ENCODE assay signal across 13 cellular contexts in the genomic region with DNA sequence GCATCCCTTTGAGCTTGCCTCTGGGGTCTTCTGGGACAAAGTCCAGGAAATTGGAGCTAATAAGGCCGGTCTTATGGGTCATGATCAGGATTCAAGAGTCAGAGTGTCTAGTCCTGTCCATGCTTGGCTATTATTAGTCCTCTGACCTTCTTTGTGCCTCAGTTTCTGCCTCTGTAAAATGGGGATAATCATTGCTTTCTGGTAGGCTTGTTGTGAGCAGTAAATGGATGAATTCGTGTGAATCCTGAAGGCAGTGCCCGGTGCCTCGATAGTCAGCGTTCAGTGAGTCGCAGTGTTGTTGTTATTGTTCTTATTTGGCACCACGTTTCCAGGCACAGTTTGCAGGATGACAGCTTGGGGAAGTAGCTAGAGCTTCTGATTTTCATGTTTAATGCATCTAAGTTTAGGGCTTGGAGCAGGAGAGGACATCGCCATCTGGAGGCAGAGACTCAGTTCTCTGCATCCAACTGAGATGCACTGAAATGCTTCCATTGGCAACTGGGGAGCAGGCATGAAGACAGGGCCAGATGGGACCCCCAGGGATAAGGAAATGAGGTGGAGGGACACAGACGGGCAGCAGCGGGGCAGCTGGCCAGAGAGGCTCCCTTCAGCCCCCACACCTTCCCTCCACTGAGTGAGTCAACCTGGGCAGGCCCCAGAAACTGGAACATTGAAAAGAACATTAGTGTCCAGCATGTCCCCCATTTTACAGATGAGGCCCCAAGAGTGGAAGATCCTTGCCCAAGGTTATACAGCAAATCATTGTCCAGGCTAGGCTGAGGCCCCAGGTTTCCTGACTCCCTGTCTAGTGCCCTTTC.
DNase-seq lines count a peak whose midpoint lies in the region; ATAC-seq and TF ChIP-seq lines count a peak whose summit lies in the region.
"Had no signal": no experiment of that assay in that cellular context is flagged by ENCODE, and none has a peak within 500 bp of the region (broad histone marks: within the 10 kb centered on the region; RNA-seq: fewer than 3 reads in every experiment).

No MANE protein-coding gene starts in this region.

- H3K9me3 Mint-ChIP-seq in endodermal cell, result peaks cover 10% of the 10 kb centered on the region
- peaks cover 7% of the 10 kb centered on the region for H3K9me3 Mint-ChIP-seq in activated naive CD8-positive, alpha-beta T cell treated with anti-CD3 and anti-CD28 coated beads, Interleukin-2, amount 50 U/mL, for 24 hours

- H3K4me3 Mint-ChIP-seq in endodermal cell, result no peak overlapping the region
- no peak overlapping the region for H3K4me3 Mint-ChIP-seq in activated naive CD8-positive, alpha-beta T cell treated with anti-CD3 and anti-CD28 coated beads, Interleukin-2, amount 50 U/mL, for 24 hours
- H3K4me3 Mint-ChIP-seq: activated naive CD8-positive, alpha-beta T cell had no signal

- no peak for ATAC-seq in DND-41 (ENCODE audit: insufficient read depth, low read depth)
- ATAC-seq in activated naive CD8-positive, alpha-beta T cell treated with anti-CD3 and anti-CD28 coated beads, Interleukin-2, amount 50 U/mL, for 24 hours, result no peak

- H3K36me3 ChIP-seq in DND-41 (ENCODE audit: insufficient read depth, low read length) (no peaks in the 10 kb centered on the region), endodermal cell (ENCODE audit: control insufficient read depth, insufficient read depth, low read length) (no peaks in the 10 kb centered on the region), neural cell (ENCODE audit: insufficient read depth, low read length) (no peaks in the 10 kb centered on the region)
- H3K36me3 ChIP-seq: neutrophil, spleen, tibial artery had no signal

- no peaks in the 10 kb centered on the region for H3K27me3 ChIP-seq in DND-41 (ENCODE audit: insufficient read depth, low read length, poor library complexity)
- H3K27me3 ChIP-seq in endodermal cell (ENCODE audit: control insufficient read depth, insufficient read depth, low read length, poor library complexity, severe bottlenecking), result no peaks in the 10 kb centered on the region
- H3K27me3 ChIP-seq in neural cell (ENCODE audit: insufficient read depth, low read depth, low read length), result no peaks in the 10 kb centered on the region

- WGBS in endodermal cell (ENCODE audit: insufficient coverage in 1 of 2, insufficient read length in 1 of 2), 2 experiments, result 81 to 84% methylated on average over 6 to 10 of the region's 10 CpGs

- no peak overlapping the region for H3K4me2 ChIP-seq in DND-41 (ENCODE audit: insufficient read depth, low read length)
- H3K4me2 ChIP-seq in neural cell (ENCODE audit: low read length), result no peak overlapping the region

- no peak overlapping the region for H3K27ac Mint-ChIP-seq in endodermal cell
- H3K27ac Mint-ChIP-seq in activated naive CD8-positive, alpha-beta T cell treated with anti-CD3 and anti-CD28 coated beads, Interleukin-2, amount 50 U/mL, for 24 hours, result no peak overlapping the region
- H3K27ac Mint-ChIP-seq: activated naive CD8-positive, alpha-beta T cell had no signal

- H3K9ac ChIP-seq in DND-41 (ENCODE audit: low read depth, low read length), result no peak overlapping the region
- H3K9ac ChIP-seq in endodermal cell (ENCODE audit: extremely low read depth, low read length, poor library complexity, severe bottlenecking), result no peak overlapping the region
- H3K9ac ChIP-seq in neural cell (ENCODE audit: low read length), result no peak overlapping the region

- H3K79me2 ChIP-seq in DND-41 (ENCODE audit: insufficient read depth, low read length) (no peaks in the 10 kb centered on the region), neural cell (replicated peaks; ENCODE audit: insufficient read depth, low read length) (no peaks in the 10 kb centered on the region)

- H3K27ac ChIP-seq in DND-41 (ENCODE audit: low read length) (no peak overlapping the region), endodermal cell (ENCODE audit: low read depth, low read length) (no peak overlapping the region), neural cell (ENCODE audit: low read length) (no peak overlapping the region)
- H3K27ac ChIP-seq: neutrophil, spleen, tibial artery had no signal

- H3K9me2 ChIP-seq in neural cell (ENCODE audit: insufficient read depth, low read length), result no peaks in the 10 kb centered on the region

- H2AFZ ChIP-seq in DND-41 (ENCODE audit: low read depth, low read length) (no peak overlapping the region), neural cell (ENCODE audit: low read depth, low read length) (no peak overlapping the region)

- H3K4me1 ChIP-seq in DND-41 (ENCODE audit: insufficient read depth, low read length) (no peaks in the 10 kb centered on the region), endodermal cell (ENCODE audit: control insufficient read depth, insufficient read depth, low read length) (no peaks in the 10 kb centered on the region)
- H3K4me1 ChIP-seq: spleen, tibial artery had no signal

- no peaks in the 10 kb centered on the region for H4K20me1 ChIP-seq in DND-41 (ENCODE audit: insufficient read depth, low read length)
- H4K20me1 ChIP-seq in neural cell (ENCODE audit: insufficient read depth), result no peaks in the 10 kb centered on the region

- no peaks in the 10 kb centered on the region for H3K36me3 Mint-ChIP-seq in endodermal cell (ENCODE audit: low read depth)
- H3K36me3 Mint-ChIP-seq in activated naive CD8-positive, alpha-beta T cell treated with anti-CD3 and anti-CD28 coated beads, Interleukin-2, amount 50 U/mL, for 24 hours (ENCODE audit: low read depth), result no peaks in the 10 kb centered on the region
- H3K36me3 Mint-ChIP-seq: activated naive CD8-positive, alpha-beta T cell had no signal

- DNase-seq in DND-41 (no peak), LNCaP clone FGC (ENCODE audit: low read depth) (no peak), endodermal cell (peak; percentile 59), SW 1271 (lab: John Stamatoyannopoulos, UW) (no peak), amniotic stem cell (lab: John Stamatoyannopoulos, UW) (no peak)
- no peak for DNase-seq in activated naive CD8-positive, alpha-beta T cell treated with anti-CD3 and anti-CD28 coated beads, Interleukin-2, amount 50 U/mL, for 24 hours
- DNase-seq: NCI-H1092 treated with DMSO at 0.1 percent for 48 hours, SHP77, spleen, tibial artery had no signal

- peak; percentile 20 for TF ChIP-seq RAD21 in neural cell (conservative IDR thresholded peaks at IDR 0.05)

- H3K9me3 ChIP-seq in DND-41 (ENCODE audit: insufficient read depth, low read length, severe bottlenecking), result no peaks in the 10 kb centered on the region
- no peaks in the 10 kb centered on the region for H3K9me3 ChIP-seq in endodermal cell (ENCODE audit: control insufficient read depth, low read length)
- H3K9me3 ChIP-seq in neural cell (ENCODE audit: low read length), result no peaks in the 10 kb centered on the region
- H3K9me3 ChIP-seq: neutrophil had no signal

- H3K27me3 Mint-ChIP-seq in endodermal cell (ENCODE audit: insufficient read depth), result peaks cover 5% of the 10 kb centered on the region
- H3K27me3 Mint-ChIP-seq in activated naive CD8-positive, alpha-beta T cell treated with anti-CD3 and anti-CD28 coated beads, Interleukin-2, amount 50 U/mL, for 24 hours, result peaks cover 7% of the 10 kb centered on the region

- TF ChIP-seq CTCF in DND-41 (IDR thresholded peaks at IDR 0.05; ENCODE audit: borderline replicate concordance, extremely low read depth, low read length, poor library complexity, severe bottlenecking) (peak; percentile 36), LNCaP clone FGC (IDR thresholded peaks at IDR 0.05; ENCODE audit: control insufficient read depth, extremely low read depth, insufficient read depth) (0 out of 2 replicates have a peak, but pooled peaks have one; percentile 5), endodermal cell (conservative IDR thresholded peaks at IDR 0.05) (peak; percentile 66), neural cell (IDR thresholded peaks at IDR 0.05; ENCODE audit: poor library complexity, severe bottlenecking) (peak; percentile 35)

- no peak overlapping the region for H3K4me3 ChIP-seq in DND-41 (ENCODE audit: low read depth in 1 of 2, low read length in 2 of 2)
- no peak overlapping the region for H3K4me3 ChIP-seq in LNCaP clone FGC (ENCODE audit: low read depth, low read length)
- H3K4me3 ChIP-seq in endodermal cell (ENCODE audit: low read length), result no peak overlapping the region
- H3K4me3 ChIP-seq in neural cell (ENCODE audit: low read length), result no peak overlapping the region
- H3K4me3 ChIP-seq: spleen, tibial artery had no signal

- H3K4me1 Mint-ChIP-seq in endodermal cell, result no peaks in the 10 kb centered on the region
- no peaks in the 10 kb centered on the region for H3K4me1 Mint-ChIP-seq in activated naive CD8-positive, alpha-beta T cell treated with anti-CD3 and anti-CD28 coated beads, Interleukin-2, amount 50 U/mL, for 24 hours

- TF ChIP-seq EP300 in neural cell (conservative IDR thresholded peaks at IDR 0.05; ENCODE audit: poor library complexity, severe bottlenecking), result no peak

- H3F3A ChIP-seq in neural cell (ENCODE audit: insufficient read depth, low read length, poor library complexity, severe bottlenecking), result no peaks in the 10 kb centered on the region

TF ChIP-seq in neural cell, 6 proteins besides CTCF, POLR2A, EP300 and RAD21:
- TF ChIP-seq POLR2AphosphoS5 (IDR thresholded peaks at IDR 0.05), result no peak

Comparison
In these comparisons a context has a peak if more than half of its experiments do, and no peak if none do; other contexts are left out.
1. CTCF ChIP-seq: peak in every context shown above with its lines; median percentile 66 in endodermal cell; 36 in DND-41; 35 in neural cell; 5 in LNCaP clone FGC.